ENCODE assay signal across 21 cellular contexts in genomic region chr1:33234588-33234990, GRCh38. TPM values are rescaled to one million over a fixed set of nuclear protein-coding genes. Genes with fewer than 3 reads are reported as not detected.
DNase-seq lines count a peak whose midpoint lies in the region; ATAC-seq and TF ChIP-seq lines count a peak whose summit lies in the region.
"Had no signal": no experiment of that assay in that cellular context is flagged by ENCODE, and none has a peak within 500 bp of the region (broad histone marks: within the 10 kb centered on the region; RNA-seq: fewer than 3 reads in every experiment).

No MANE protein-coding gene starts in this region.

- H3K27ac ChIP-seq in GM23338 (ENCODE audit: low read depth), result no peak overlapping the region
- H3K27ac ChIP-seq: colonic mucosa, testis had no signal

- no peak overlapping the region for H3K27ac Mint-ChIP-seq in GM23338
- H3K27ac Mint-ChIP-seq: activated naive CD4-positive, alpha-beta T cell treated with anti-CD3 and anti-CD28 coated beads, Interleukin-2, amount 50 U/mL, for 72 hours; activated T-cell treated with anti-CD3 and anti-CD28 coated beads, Interleukin-2, amount 50 U/mL, for 72 hours; stimulated activated memory B cell treated with anti-CD40 and anti-IgM and Interleukin-4, amounts not matched to agents 10 μg/mL and 1 μg/mL and 100 μg/mL, for 72 hours had no signal

- no peak overlapping the region for H3K4me3 ChIP-seq in GM23338
- no peak overlapping the region for H3K4me3 ChIP-seq in astrocyte of the spinal cord (ENCODE audit: low read depth, low read length)
- H3K4me3 ChIP-seq: colonic mucosa, mucosa of descending colon, testis had no signal

- no peaks in the 10 kb centered on the region for H3K9me3 Mint-ChIP-seq in GM23338
- H3K9me3 Mint-ChIP-seq: activated naive CD4-positive, alpha-beta T cell treated with anti-CD3 and anti-CD28 coated beads, Interleukin-2, amount 50 U/mL, for 72 hours; stimulated activated memory B cell treated with anti-CD40 and anti-IgM and Interleukin-4, amounts not matched to agents 10 μg/mL and 1 μg/mL and 100 μg/mL, for 72 hours had no signal

- H3K79me2 ChIP-seq in GM23338 (replicated peaks; ENCODE audit: insufficient read depth), result no peaks in the 10 kb centered on the region

- DNase-seq in GM23338 (ENCODE audit: low spot score) (no peak), astrocyte of the spinal cord (ENCODE audit: low read depth, low spot score) (peak; percentile 49), iPS-NIHi7 (ENCODE audit: extremely low spot score) (peak; percentile 42), retina (peak; percentile 34), NCI-H1092 treated with DMSO at 0.1 percent for 48 hours (lab: John Stamatoyannopoulos, UW) (no peak), NCI-H2107 (lab: John Stamatoyannopoulos, UW) (no peak)
- DNase-seq: activated CD4-positive, CD25-positive, alpha-beta regulatory T cell; activated T-cell treated with anti-CD3 and anti-CD28 coated beads, Interleukin-2, amount 50 U/mL, for 72 hours; colonic mucosa; mucosa of descending colon; NCI-H1417 treated with DMSO at 0.1 percent for 48 hours; NCI-H2171 treated with DMSO at 0.1 percent for 48 hours; NCI-H748 treated with DMSO at 0.1 percent for 48 hours; occipital lobe; OCI-M1; right cardiac atrium; testis had no signal

- H3K36me3 ChIP-seq in GM23338 (ENCODE audit: insufficient read depth), result no peaks in the 10 kb centered on the region
- H3K36me3 ChIP-seq: colonic mucosa had no signal

- 0 out of 2 replicates have a peak, but pooled peaks cover 6% of the 10 kb centered on the region for H3K9me2 ChIP-seq in GM23338 (ENCODE audit: insufficient read depth)

- in situ Hi-C loops in astrocyte of the spinal cord (cut with HindIII; ENCODE audit: low sequenced_read_pairs), result no loop called here

- no peaks in the 10 kb centered on the region for H4K20me1 ChIP-seq in GM23338 (replicated peaks; ENCODE audit: insufficient read depth)

- peak; percentile 62 for ATAC-seq in GM23338
- no peak for ATAC-seq in GM21515 (IDR thresholded peaks at IDR 0.05; ENCODE audit: unreplicated experiment)
- ATAC-seq in HG03175 (IDR thresholded peaks at IDR 0.05; ENCODE audit: unreplicated experiment), result no peak
- ATAC-seq: activated naive CD4-positive, alpha-beta T cell treated with anti-CD3 and anti-CD28 coated beads, Interleukin-2, amount 50 U/mL, for 72 hours; activated T-cell treated with anti-CD3 and anti-CD28 coated beads, Interleukin-2, amount 50 U/mL, for 72 hours; mucosa of descending colon; stimulated activated memory B cell treated with anti-CD40 and anti-IgM and Interleukin-4, amounts not matched to agents 10 μg/mL and 1 μg/mL and 100 μg/mL, for 72 hours had no signal

- H3K27me3 ChIP-seq in GM23338 (ENCODE audit: insufficient read depth), result no peaks in the 10 kb centered on the region
- H3K27me3 ChIP-seq: colonic mucosa, testis had no signal

- peak overlapping the region; percentile 56 for H2AFZ ChIP-seq in GM23338

- H3K27me3 Mint-ChIP-seq in GM23338 (ENCODE audit: insufficient read depth, low read depth, poor library complexity), result peaks cover 3% of the 10 kb centered on the region

- H3K36me3 Mint-ChIP-seq in GM23338 (ENCODE audit: low read depth), result no peaks in the 10 kb centered on the region
- H3K36me3 Mint-ChIP-seq: activated naive CD4-positive, alpha-beta T cell treated with anti-CD3 and anti-CD28 coated beads, Interleukin-2, amount 50 U/mL, for 72 hours; stimulated activated memory B cell treated with anti-CD40 and anti-IgM and Interleukin-4, amounts not matched to agents 10 μg/mL and 1 μg/mL and 100 μg/mL, for 72 hours had no signal

- no peaks in the 10 kb centered on the region for H3F3A ChIP-seq in GM23338 (replicated peaks; ENCODE audit: low read depth)

- H3K4me1 Mint-ChIP-seq in GM23338, result peaks cover 14% of the 10 kb centered on the region

- H3K4me2 ChIP-seq in GM23338, result no peak overlapping the region

- H3K4me1 ChIP-seq in GM23338 (ENCODE audit: insufficient read depth), result peaks cover 10% of the 10 kb centered on the region; the same call in 1 of the 2 replicates
- H3K4me1 ChIP-seq: colonic mucosa, testis had no signal

- TF ChIP-seq CTCF in GM23338 (conservative IDR thresholded peaks at IDR 0.05; ENCODE audit: low read depth in 2 of 2), result no peak
- TF ChIP-seq CTCF in astrocyte of the spinal cord (IDR thresholded peaks at IDR 0.05; ENCODE audit: low read depth, low read length), result no peak

- no peak overlapping the region for H3K4me3 Mint-ChIP-seq in GM23338
- H3K4me3 Mint-ChIP-seq: activated T-cell treated with anti-CD3 and anti-CD28 coated beads, Interleukin-2, amount 50 U/mL, for 72 hours; stimulated activated memory B cell treated with anti-CD40 and anti-IgM and Interleukin-4, amounts not matched to agents 10 μg/mL and 1 μg/mL and 100 μg/mL, for 72 hours had no signal

TF ChIP-seq in GM23338, 12 proteins besides CTCF, POLR2A, EP300 and RAD21 (continues in another document):
- TF ChIP-seq ZNF114 (CRISPR knock-in tag; IDR thresholded peaks at IDR 0.05), result no peak
- TF ChIP-seq POLR2AphosphoS5 (IDR thresholded peaks at IDR 0.05; ENCODE audit: low read depth), result no peak
- TF ChIP-seq ZNF331 (CRISPR knock-in tag; IDR thresholded peaks at IDR 0.05; ENCODE audit: low read depth), result no peak
- TF ChIP-seq REST (IDR thresholded peaks at IDR 0.05; ENCODE audit: unreplicated experiment), result no peak
- no peak for TF ChIP-seq EZH2 (IDR thresholded peaks at IDR 0.05; ENCODE audit: low read depth, unreplicated experiment)
- TF ChIP-seq CREB1 (CRISPR knock-in tag; IDR thresholded peaks at IDR 0.05; ENCODE audit: low read depth), result no peak
- TF ChIP-seq JUNB (IDR thresholded peaks at IDR 0.05; ENCODE audit: unreplicated experiment), result no peak
- TF ChIP-seq EZH2phosphoT487 (IDR thresholded peaks at IDR 0.05; ENCODE audit: unreplicated experiment), result no peak
- TF ChIP-seq STAT1 (IDR thresholded peaks at IDR 0.05; ENCODE audit: unreplicated experiment), result no peak
- TF ChIP-seq, protein P1, sequence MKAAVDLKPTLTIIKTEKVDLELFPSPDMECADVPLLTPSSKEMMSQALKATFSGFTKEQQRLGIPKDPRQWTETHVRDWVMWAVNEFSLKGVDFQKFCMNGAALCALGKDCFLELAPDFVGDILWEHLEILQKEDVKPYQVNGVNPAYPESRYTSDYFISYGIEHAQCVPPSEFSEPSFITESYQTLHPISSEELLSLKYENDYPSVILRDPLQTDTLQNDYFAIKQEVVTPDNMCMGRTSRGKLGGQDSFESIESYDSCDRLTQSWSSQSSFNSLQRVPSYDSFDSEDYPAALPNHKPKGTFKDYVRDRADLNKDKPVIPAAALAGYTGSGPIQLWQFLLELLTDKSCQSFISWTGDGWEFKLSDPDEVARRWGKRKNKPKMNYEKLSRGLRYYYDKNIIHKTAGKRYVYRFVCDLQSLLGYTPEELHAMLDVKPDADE (IDR thresholded peaks at IDR 0.05), result no peak
- TF ChIP-seq NANOG (IDR thresholded peaks at IDR 0.05; ENCODE audit: borderline replicate concordance), result no peak

RNA-seq across cellular contexts. Expression of gene ZNF362, which starts 21.7 kb away (rescaled TPM):
- 10.0 and 11.0 TPM in 2 replicates for total RNA-seq in GM23338 (2014; rRNA removed; shearing (Covaris generic))
- 12.9 and 16.8 TPM in 2 replicates for polyA plus RNA-seq in GM23338 (2016; fragmentation: Nextera tagmentation; extraction: Ambion mirVana)

RNA-seq across cellular contexts. Expression of gene TRIM62, which starts 52.7 kb away (rescaled TPM):
- total RNA-seq in GM23338 (2014; rRNA removed; shearing (Covaris generic)), result 16.1 and 18.9 TPM in 2 replicates
- 2.7 and 2.9 TPM in 2 replicates for polyA plus RNA-seq in GM23338 (2016; fragmentation: Nextera tagmentation; extraction: Ambion mirVana)

Comparison
In these comparisons a context has a peak if more than half of its experiments do, and no peak if none do; other contexts are left out.
1. DNase-seq: peak in astrocyte of the spinal cord (single experiment), iPS-NIHi7 (single experiment) and retina (single experiment); none in GM23338 (single experiment), NCI-H1092 treated with DMSO at 0.1 percent for 48 hours (single experiment) and NCI-H2107 (single experiment).